Comparison of ENCODE assay signal across 8 cellular contexts in genomic region chr1:16026723-16027484, GRCh38.
DNase-seq lines count a peak whose midpoint lies in the region; ATAC-seq and TF ChIP-seq lines count a peak whose summit lies in the region.
"Had no signal": no experiment of that assay in that cellular context is flagged by ENCODE, and none has a peak within 500 bp of the region (broad histone marks: within the 10 kb centered on the region; RNA-seq: fewer than 3 reads in every experiment).

No MANE protein-coding gene starts in this region.

- no peak for TF ChIP-seq EP300 in Ishikawa (IDR thresholded peaks at IDR 0.05; ENCODE audit: borderline replicate concordance)

- H3K27ac Mint-ChIP-seq in stimulated activated memory B cell treated with anti-CD40 and anti-IgM and Interleukin-4, amounts not matched to agents 10 μg/mL and 1 μg/mL and 100 μg/mL, for 72 hours: no peak overlapping the region

- H3K4me3 Mint-ChIP-seq in stimulated activated memory B cell treated with anti-CD40 and anti-IgM and Interleukin-4, amounts not matched to agents 10 μg/mL and 1 μg/mL and 100 μg/mL, for 72 hours: peak overlapping the region; percentile 42

- H3K4me1 Mint-ChIP-seq in stimulated activated memory B cell treated with anti-CD40 and anti-IgM and Interleukin-4, amounts not matched to agents 10 μg/mL and 1 μg/mL and 100 μg/mL, for 72 hours: peaks cover 18% of the 10 kb centered on the region

- no peaks in the 10 kb centered on the region for H3K9me3 ChIP-seq in iPS DF 6.9 (ENCODE audit: control insufficient read depth, insufficient read depth, low read length)
- H3K9me3 ChIP-seq: neutrophil had no signal

- TF ChIP-seq RAD21 in Ishikawa (IDR thresholded peaks at IDR 0.05; ENCODE audit: low read depth): no peak

- DNase-seq in activated CD4-positive, alpha-beta T cell treated with anti-CD3 and anti-CD28 coated beads, Interleukin-2, amount 50 U/mL, for 48 hours: peak; percentile 32 to 36
- DNase-seq in iPS DF 6.9 (ENCODE audit: low read depth, low spot score): no peak

- H3K9me3 Mint-ChIP-seq in stimulated activated memory B cell treated with anti-CD40 and anti-IgM and Interleukin-4, amounts not matched to agents 10 μg/mL and 1 μg/mL and 100 μg/mL, for 72 hours: no peaks in the 10 kb centered on the region

- no peaks in the 10 kb centered on the region for H3K36me3 Mint-ChIP-seq in stimulated activated memory B cell treated with anti-CD40 and anti-IgM and Interleukin-4, amounts not matched to agents 10 μg/mL and 1 μg/mL and 100 μg/mL, for 72 hours

- no peak for ATAC-seq in stimulated activated memory B cell treated with anti-CD40 and anti-IgM and Interleukin-4, amounts not matched to agents 10 μg/mL and 1 μg/mL and 100 μg/mL, for 72 hours
- no peak for ATAC-seq in GM21619 (IDR thresholded peaks at IDR 0.05; ENCODE audit: unreplicated experiment)
- no peak for ATAC-seq in GM18858 (IDR thresholded peaks at IDR 0.05; ENCODE audit: unreplicated experiment)
- no peak for ATAC-seq in HG03565 (IDR thresholded peaks at IDR 0.05; ENCODE audit: unreplicated experiment)

- H3K36me3 ChIP-seq in iPS DF 6.9 (ENCODE audit: control insufficient read depth, insufficient read depth, low read length): no peaks in the 10 kb centered on the region; the same call in 1 of the 2 replicates
- H3K36me3 ChIP-seq: neutrophil had no signal

- H3K4me3 ChIP-seq in iPS DF 6.9 (ENCODE audit: low read length): peak overlapping the region; percentile 36; the same call in 1 of the 2 replicates

- H3K4me1 ChIP-seq in iPS DF 6.9 (ENCODE audit: control insufficient read depth, insufficient read depth, low read length): peaks cover 10% of the 10 kb centered on the region

- H3K27ac ChIP-seq in iPS DF 6.9 (ENCODE audit: low read length): no peak overlapping the region
- H3K27ac ChIP-seq: neutrophil had no signal

- WGBS in iPS DF 6.9 (ENCODE audit: insufficient coverage, insufficient read length): no CpG with 5 or more reads among the region's 33 CpGs

- H3K27me3 ChIP-seq in iPS DF 6.9 (ENCODE audit: control insufficient read depth, insufficient read depth, low read length): no peaks in the 10 kb centered on the region

- H3K27me3 Mint-ChIP-seq in stimulated activated memory B cell treated with anti-CD40 and anti-IgM and Interleukin-4, amounts not matched to agents 10 μg/mL and 1 μg/mL and 100 μg/mL, for 72 hours: peaks cover 56% of the 10 kb centered on the region

TF ChIP-seq in Ishikawa, 13 proteins besides CTCF, POLR2A, EP300 and RAD21:
- TF ChIP-seq TCF12 (IDR thresholded peaks at IDR 0.05; ENCODE audit: low read depth) (0 out of 2 replicates have a peak, but pooled peaks have one; percentile 19), TAF1 (IDR thresholded peaks at IDR 0.05; ENCODE audit: low read depth) (no peak), CEBPB (IDR thresholded peaks at IDR 0.05) (no peak), REST (IDR thresholded peaks at IDR 0.05; ENCODE audit: low read depth) (no peak)
TF ChIP-seq in Ishikawa: peak in this region for 1.
